ENCODE assay signal across 1 cellular context in the genomic region with DNA sequence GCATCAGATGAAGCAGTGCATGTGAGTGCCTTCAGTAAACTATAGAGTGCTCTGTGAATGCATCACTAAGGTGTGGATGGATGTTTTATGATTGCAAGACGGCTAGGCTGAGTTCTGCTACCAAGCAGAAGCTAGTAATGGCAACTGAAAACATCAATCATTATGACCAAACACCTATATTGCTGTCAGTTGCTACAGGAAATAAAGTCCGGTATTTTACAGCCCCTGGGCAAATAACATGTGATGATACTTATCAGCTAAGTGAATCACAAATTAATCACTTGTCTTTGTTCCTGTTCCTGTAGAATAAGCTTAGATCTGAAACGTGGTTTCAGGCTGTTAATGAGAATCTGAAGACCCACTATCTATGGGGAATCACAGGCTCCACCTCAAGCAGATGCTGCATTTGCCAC.
TF ChIP-seq lines count a peak whose summit lies in the region.

No MANE protein-coding gene starts in this region.

TF ChIP-seq in SK-N-SH treated with all-trans-retinoic acid at 6 μM for 48 hours, 23 proteins besides CTCF, POLR2A, EP300 and RAD21 (continued from another document):
- peak; percentile 58; the same call in 1 of the 2 replicates for TF ChIP-seq TSHZ2 (CRISPR knock-in tag; IDR thresholded peaks at IDR 0.05)
- TF ChIP-seq ZFP30 (CRISPR knock-in tag; IDR thresholded peaks at IDR 0.05): no peak
- peak; percentile 23; the same call in 1 of the 2 replicates for TF ChIP-seq TCF4 (CRISPR knock-in tag; IDR thresholded peaks at IDR 0.05; ENCODE audit: borderline replicate concordance)
